ENCODE assay signal across 13 cellular contexts in the genomic region with DNA sequence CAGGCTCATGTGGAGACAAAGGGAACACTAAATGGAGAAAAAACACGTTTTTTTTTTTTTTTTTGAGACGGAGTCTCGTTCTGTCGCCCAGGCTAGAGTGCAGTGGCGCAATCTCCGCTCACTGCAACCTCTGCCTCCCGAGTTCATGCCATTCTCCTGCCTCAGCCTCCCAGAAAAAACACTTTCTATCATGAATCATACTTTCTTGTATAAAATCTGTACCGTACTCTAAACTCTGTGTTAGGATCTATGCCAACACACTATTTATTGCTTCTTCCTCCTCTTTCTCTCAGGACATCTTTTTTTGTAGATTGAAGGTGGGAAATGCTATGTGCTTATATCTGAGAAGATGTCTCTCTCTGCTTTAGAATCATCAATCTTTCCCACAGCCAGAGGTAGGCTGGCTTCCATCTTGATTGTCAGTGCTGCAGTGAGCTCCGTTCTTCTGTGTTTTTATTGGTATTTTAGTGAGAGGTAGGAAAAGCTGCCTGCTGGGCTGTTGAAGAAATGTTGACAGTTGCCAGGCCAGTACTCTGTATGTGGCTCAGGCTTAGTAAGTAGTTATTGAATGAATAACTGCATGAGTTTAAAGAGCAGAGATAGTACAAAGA.
A peak's percentile ranks its signal among the peaks of the same experiment; 100 is the strongest.
DNase-seq lines count a peak whose midpoint lies in the region; ATAC-seq and TF ChIP-seq lines count a peak whose summit lies in the region.
"Had no signal": no experiment of that assay in that cellular context is flagged by ENCODE, and none has a peak within 500 bp of the region (broad histone marks: within the 10 kb centered on the region; RNA-seq: fewer than 3 reads in every experiment).

No MANE protein-coding gene starts in this region.

- ATAC-seq in GM19351 (IDR thresholded peaks at IDR 0.05; ENCODE audit: unreplicated experiment) (no peak), GM18909 (IDR thresholded peaks at IDR 0.05; ENCODE audit: poor library complexity, unreplicated experiment) (no peak), HG02885 (IDR thresholded peaks at IDR 0.05; ENCODE audit: poor library complexity, unreplicated experiment) (no peak)
- ATAC-seq: CD8-positive, alpha-beta T cell had no signal

- TF ChIP-seq CTCF in AG10803 (conservative IDR thresholded peaks at IDR 0.05; ENCODE audit: low read length) (no peak), choroid plexus epithelial cell (conservative IDR thresholded peaks at IDR 0.05; ENCODE audit: low read depth, low read length) (no peak)

- no peak overlapping the region for H3K4me2 ChIP-seq in mesendoderm (ENCODE audit: low read length)

- H3K27ac ChIP-seq in mesendoderm (ENCODE audit: low read depth, low read length): no peak overlapping the region
- H3K27ac ChIP-seq: RWPE1 had no signal

- H3K36me3 ChIP-seq in mesendoderm (ENCODE audit: control insufficient read depth, insufficient read depth, low read length): no peaks in the 10 kb centered on the region

- H3K79me1 ChIP-seq in mesendoderm (ENCODE audit: low read length): no peaks in the 10 kb centered on the region

- no CpG with 5 or more reads among the region's 9 CpGs for WGBS in mesendoderm (ENCODE audit: extremely low coverage, insufficient coverage, low lambda C conversion rate)

- H4K8ac ChIP-seq in mesendoderm (ENCODE audit: low read depth, low read length): no peak overlapping the region

- no peak overlapping the region for H2BK5ac ChIP-seq in mesendoderm (ENCODE audit: low read length)

- no peak overlapping the region for H3K9ac ChIP-seq in mesendoderm (ENCODE audit: low read length)

- no peaks in the 10 kb centered on the region for H3K79me2 ChIP-seq in mesendoderm (ENCODE audit: control insufficient read depth, insufficient read depth, low read length)

- no peak overlapping the region for H3K23ac ChIP-seq in mesendoderm (ENCODE audit: low read length)

- no peaks in the 10 kb centered on the region for H3K27me3 ChIP-seq in mesendoderm (ENCODE audit: insufficient read depth, low read length, poor library complexity)

- no peak overlapping the region for H3K18ac ChIP-seq in mesendoderm (ENCODE audit: low read length)

- no peaks in the 10 kb centered on the region for H3K4me1 ChIP-seq in mesendoderm (ENCODE audit: control insufficient read depth, low read depth, low read length)

- H3K4me3 ChIP-seq in AG10803 (ENCODE audit: low read length) (no peak overlapping the region), choroid plexus epithelial cell (ENCODE audit: low read depth, low read length) (peak overlapping the region; percentile 11), mesendoderm (ENCODE audit: low read length) (no peak overlapping the region)

- DNase-seq in AG10803 (ENCODE audit: low read depth) (peak; percentile 69), M059J (ENCODE audit: low read depth) (peak; percentile 79), choroid plexus epithelial cell (ENCODE audit: low read depth) (peak; percentile 86), mesendoderm (peak; percentile 16), GM19238 (ENCODE audit: insufficient read length, low spot score) (no peak)
- DNase-seq: activated CD4-positive, alpha-beta T cell treated with anti-CD3 and anti-CD28 coated beads for 4 hours; activated naive CD4-positive, alpha-beta T cell treated with anti-CD3 and anti-CD28 coated beads, Interleukin-2, amount 10 ng/mL, durations not matched to agents 7 days and 5 days; CD8-positive, alpha-beta T cell; NCI-H187 had no signal

- H4K5ac ChIP-seq in mesendoderm (ENCODE audit: low read length): no peak overlapping the region

- H3K4ac ChIP-seq in mesendoderm (ENCODE audit: low read depth, low read length): no peak overlapping the region

- no peak overlapping the region for H2BK15ac ChIP-seq in mesendoderm (replicated peaks; ENCODE audit: low read depth)

- H3K56ac ChIP-seq in mesendoderm (ENCODE audit: low read length): no peak overlapping the region

- H2BK120ac ChIP-seq in mesendoderm (ENCODE audit: low read depth, low read length): no peak overlapping the region

- H2AK5ac ChIP-seq in mesendoderm (ENCODE audit: low read length): no peak overlapping the region
